In the genomic region with DNA sequence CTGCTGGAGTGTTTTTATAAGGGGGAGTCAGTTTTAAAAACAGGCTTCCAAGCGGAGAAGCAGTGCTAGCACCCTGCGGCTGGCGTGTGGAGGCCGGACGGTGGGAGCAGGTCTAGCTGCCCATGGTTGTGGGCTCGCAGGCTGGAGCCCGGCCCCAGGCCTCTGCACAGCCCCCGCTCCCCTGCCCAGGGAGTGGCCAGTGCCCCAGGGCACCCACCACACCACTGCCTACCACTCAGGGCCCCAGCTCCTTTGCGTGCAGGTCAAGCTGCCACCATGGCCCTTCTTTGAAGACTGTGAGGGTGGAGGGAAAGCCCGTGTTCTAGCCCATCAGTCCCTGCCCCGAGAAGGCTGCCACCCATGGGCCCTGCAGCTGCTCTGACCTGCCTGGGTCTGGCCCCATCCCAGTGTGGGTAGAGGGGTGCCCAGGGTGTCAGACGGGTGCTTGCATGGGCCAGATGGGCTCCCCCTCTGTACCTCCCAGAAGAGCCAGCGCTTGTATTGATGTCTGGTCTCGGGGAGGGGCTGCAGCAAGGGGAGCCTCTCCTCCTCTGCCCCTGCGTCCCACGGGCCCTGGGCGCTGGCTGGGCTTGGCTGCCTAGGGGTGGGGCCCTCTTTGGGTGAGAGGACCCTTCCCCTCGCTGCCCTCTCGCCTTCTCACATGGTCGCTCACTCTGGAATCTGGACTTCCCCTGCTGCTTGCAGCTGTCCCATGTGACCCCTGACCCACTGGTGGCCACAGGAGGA, we compare ENCODE assay signal across 1 cellular context.
TF ChIP-seq lines count a peak whose summit lies in the region.

No MANE protein-coding gene starts in this region.

TF ChIP-seq in K562, 482 proteins besides CTCF, POLR2A, EP300 and RAD21:
- TF ChIP-seq, protein P1, sequence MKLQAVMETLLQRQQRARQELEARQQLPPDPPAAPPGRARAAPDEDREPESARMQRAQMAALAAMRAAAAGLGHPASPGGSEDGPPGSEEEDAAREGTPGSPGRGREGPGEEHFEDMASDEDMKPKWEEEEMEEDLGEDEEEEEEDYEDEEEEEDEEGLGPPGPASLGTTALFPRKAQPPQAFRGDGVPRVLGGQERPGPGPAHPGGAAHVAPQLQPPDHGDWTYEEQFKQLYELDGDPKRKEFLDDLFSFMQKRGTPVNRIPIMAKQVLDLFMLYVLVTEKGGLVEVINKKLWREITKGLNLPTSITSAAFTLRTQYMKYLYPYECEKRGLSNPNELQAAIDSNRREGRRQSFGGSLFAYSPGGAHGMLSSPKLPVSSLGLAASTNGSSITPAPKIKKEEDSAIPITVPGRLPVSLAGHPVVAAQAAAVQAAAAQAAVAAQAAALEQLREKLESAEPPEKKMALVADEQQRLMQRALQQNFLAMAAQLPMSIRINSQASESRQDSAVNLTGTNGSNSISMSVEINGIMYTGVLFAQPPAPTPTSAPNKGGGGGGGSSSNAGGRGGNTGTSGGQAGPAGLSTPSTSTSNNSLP (IDR thresholded peaks at IDR 0.05; ENCODE audit: borderline replicate concordance, low read depth, low read length), result no peak
- TF ChIP-seq NR1H2 (CRISPR knock-in tag; IDR thresholded peaks at IDR 0.05) (no peak), JUND (IDR thresholded peaks at IDR 0.05; ENCODE audit: borderline replicate concordance, low read depth, low read length) (no peak), JUND (tag; IDR thresholded peaks at IDR 0.05; ENCODE audit: borderline replicate concordance, low read depth, low read length) (no peak), ZC3H8 (IDR thresholded peaks at IDR 0.05) (no peak), POLR2AphosphoS2 (IDR thresholded peaks at IDR 0.05; ENCODE audit: low read length) (0 out of 2 replicates have a peak, but pooled peaks have one; percentile 23), CBFB (CRISPR knock-in tag; IDR thresholded peaks at IDR 0.05) (0 out of 2 replicates have a peak, but pooled peaks have one; percentile 18), L3MBTL2 (IDR thresholded peaks at IDR 0.05) (no peak), RFX1 (IDR thresholded peaks at IDR 0.05) (no peak), GTF2E2 (tag; IDR thresholded peaks at IDR 0.05) (no peak), ZNF24 (IDR thresholded peaks at IDR 0.05) (no peak), POLR2G (IDR thresholded peaks at IDR 0.05; ENCODE audit: low read depth, low read length) (peak; percentile 65), ARHGAP35 (IDR thresholded peaks at IDR 0.05; ENCODE audit: partially characterized antibody) (no peak), NELFE (IDR thresholded peaks at IDR 0.05; ENCODE audit: insufficient read depth, insufficient read length) (no peak), TSC22D4 (tag; IDR thresholded peaks at IDR 0.05) (no peak)
- TF ChIP-seq, protein P2, sequence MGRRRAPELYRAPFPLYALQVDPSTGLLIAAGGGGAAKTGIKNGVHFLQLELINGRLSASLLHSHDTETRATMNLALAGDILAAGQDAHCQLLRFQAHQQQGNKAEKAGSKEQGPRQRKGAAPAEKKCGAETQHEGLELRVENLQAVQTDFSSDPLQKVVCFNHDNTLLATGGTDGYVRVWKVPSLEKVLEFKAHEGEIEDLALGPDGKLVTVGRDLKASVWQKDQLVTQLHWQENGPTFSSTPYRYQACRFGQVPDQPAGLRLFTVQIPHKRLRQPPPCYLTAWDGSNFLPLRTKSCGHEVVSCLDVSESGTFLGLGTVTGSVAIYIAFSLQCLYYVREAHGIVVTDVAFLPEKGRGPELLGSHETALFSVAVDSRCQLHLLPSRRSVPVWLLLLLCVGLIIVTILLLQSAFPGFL (CRISPR knock-in tag; IDR thresholded peaks at IDR 0.05), result no peak
